Comparison of ENCODE assay signal across 14 cellular contexts in genomic region chr9:70093944-70094343, GRCh38. TPM values are rescaled to one million over a fixed set of nuclear protein-coding genes. Genes with fewer than 3 reads are reported as not detected.
DNase-seq lines count a peak whose midpoint lies in the region; ATAC-seq and FAIRE-seq lines count a peak whose summit lies in the region.
"Had no signal": no experiment of that assay in that cellular context is flagged by ENCODE, and none has a peak within 500 bp of the region (broad histone marks: within the 10 kb centered on the region; RNA-seq: fewer than 3 reads in every experiment).

No MANE protein-coding gene starts in this region.

- peaks cover 0 to 8% (median 3%) of the 10 kb centered on the region in 10 experiments; a peak in 8 of 20 replicates for H3K4me1 ChIP-seq in BLaER1 treated with 17β-estradiol and CSF1 and Interleukin-3, amounts not matched to agents 10 nM and 100 nM
- H3K4me1 ChIP-seq: colonic mucosa had no signal

- no peak overlapping the region for H3K9ac ChIP-seq in BLaER1 treated with 17β-estradiol and CSF1 and Interleukin-3, amounts not matched to agents 10 nM and 100 nM

- peak; percentile 84 for DNase-seq in H4 (ENCODE audit: low spot score)
- DNase-seq in SW480 (ENCODE audit: low spot score): peak; percentile 61
- no peak for DNase-seq in RKO (ENCODE audit: low spot score)
- DNase-seq in NCI-H1092 treated with DMSO at 0.1 percent for 48 hours (lab: John Stamatoyannopoulos, UW): no peak
- no peak for DNase-seq in activated T-cell treated with anti-CD3 and anti-CD28 coated beads, Interleukin-2, amount 50 U/mL, for 1 hour
- DNase-seq: colonic mucosa, retina, upper lobe of left lung had no signal

- H3K36me3 ChIP-seq in BLaER1 treated with 17β-estradiol and CSF1 and Interleukin-3, amounts not matched to agents 10 nM and 100 nM: no peaks in the 10 kb centered on the region
- H3K36me3 ChIP-seq: colonic mucosa, upper lobe of left lung had no signal

- H4K20me1 ChIP-seq in BLaER1 treated with 17β-estradiol and CSF1 and Interleukin-3, amounts not matched to agents 10 nM and 100 nM: no peaks in the 10 kb centered on the region

- 0 out of 22 replicates have a peak overlapping the region, but pooled peaks of 1 of the 11 experiments have one; percentile 12 for H3K27ac ChIP-seq in BLaER1 treated with 17β-estradiol and CSF1 and Interleukin-3, amounts not matched to agents 10 nM and 100 nM
- H3K27ac ChIP-seq: colonic mucosa, upper lobe of left lung, VCaP had no signal

- FAIRE-seq in islet of Langerhans (lab: Jason Lieb, UNC): peak; percentile 72
- FAIRE-seq: GM12891 had no signal

- no peak overlapping the region for H3K4me3 ChIP-seq in BLaER1 treated with 17β-estradiol and CSF1 and Interleukin-3, amounts not matched to agents 10 nM and 100 nM
- H3K4me3 ChIP-seq: colonic mucosa, lung, upper lobe of left lung had no signal

- H3K4me2 ChIP-seq in BLaER1 treated with 17β-estradiol and CSF1 and Interleukin-3, amounts not matched to agents 10 nM and 100 nM: peak overlapping the region in 6 of 11 experiments; percentile 13 to 38 (median 18); a peak in 7 of 22 replicates

- H3K9me3 ChIP-seq in BLaER1 treated with 17β-estradiol and CSF1 and Interleukin-3, amounts not matched to agents 10 nM and 100 nM (replicated peaks in 1 of 11): no peaks in the 10 kb centered on the region
- H3K9me3 ChIP-seq: colonic mucosa, upper lobe of left lung had no signal

- ATAC-seq in HG02610 (IDR thresholded peaks at IDR 0.05; ENCODE audit: unreplicated experiment): no peak

- H3K27me3 ChIP-seq in BLaER1 treated with 17β-estradiol and CSF1 and Interleukin-3, amounts not matched to agents 10 nM and 100 nM: no peaks in the 10 kb centered on the region
- H3K27me3 ChIP-seq: colonic mucosa, upper lobe of left lung had no signal

RNA-seq across cellular contexts. Expression of gene MAMDC2, which starts 50.3 kb away (rescaled TPM):
- total RNA-seq in H4 (2014; rRNA removed; shearing (Covaris generic)): not detected in 2 replicates

Comparison
In these comparisons a context has a peak if more than half of its experiments do, and no peak if none do; other contexts are left out.
1. DNase-seq: peak in H4 (single experiment) and SW480 (single experiment); none in RKO (single experiment), NCI-H1092 treated with DMSO at 0.1 percent for 48 hours (single experiment) and activated T-cell treated with anti-CD3 and anti-CD28 coated beads, Interleukin-2, amount 50 U/mL, for 1 hour (single experiment).